ENCODE assay signal across 28 cellular contexts in the genomic region with DNA sequence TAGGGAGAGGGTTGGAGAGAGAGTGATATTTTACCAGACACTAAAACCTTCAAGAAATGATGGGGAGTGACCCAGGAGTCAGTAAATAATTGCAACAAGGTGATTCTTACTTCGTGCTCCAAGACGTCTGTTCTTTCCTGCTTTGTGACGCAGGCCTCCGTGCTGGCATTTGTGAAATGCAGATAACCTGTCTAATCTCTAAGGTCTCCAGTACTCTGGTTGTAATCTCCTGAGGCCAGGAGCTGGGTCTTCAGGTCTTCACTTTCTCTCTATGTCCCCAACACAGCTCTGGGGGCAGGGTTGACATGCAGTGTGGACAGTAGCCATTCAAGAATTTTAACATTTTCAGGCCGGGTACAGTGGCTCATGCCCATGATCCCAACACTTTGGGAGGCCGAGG. TPM values are rescaled to one million over a fixed set of nuclear protein-coding genes. Genes with fewer than 3 reads are reported as not detected.
"Had no signal": no experiment of that assay in that cellular context is flagged by ENCODE, and none has a peak within 500 bp of the region (broad histone marks: within the 10 kb centered on the region; RNA-seq: fewer than 3 reads in every experiment).

No MANE protein-coding gene starts in this region.

- H3K36me3 Mint-ChIP-seq: activated naive CD8-positive, alpha-beta T cell; brain had no signal

- H3K4me1 Mint-ChIP-seq: activated CD4-positive, alpha-beta memory T cell treated with anti-CD3 and anti-CD28 coated beads, Interleukin-2, amount 10 ng/mL, durations not matched to agents 7 days and 5 days; activated CD4-positive, alpha-beta T cell treated with anti-CD3 and anti-CD28 coated beads for 36 hours; activated T-helper 17 cell treated with anti-CD3 and anti-CD28 coated beads, Interleukin-2, amount 50 U/mL, for 72 hours had no signal

- H3K9me3 ChIP-seq: SK-N-SH had no signal

- H3K27ac ChIP-seq: WERI-Rb-1 had no signal

- H3K4me3 Mint-ChIP-seq: activated CD4-positive, alpha-beta memory T cell treated with anti-CD3 and anti-CD28 coated beads, Interleukin-2, amount 10 ng/mL, durations not matched to agents 7 days and 5 days; activated CD4-positive, alpha-beta T cell treated with anti-CD3 and anti-CD28 coated beads for 36 hours; activated naive CD4-positive, alpha-beta T cell treated with anti-CD3 and anti-CD28 coated beads for 36 hours; activated naive CD8-positive, alpha-beta T cell; activated T-helper 17 cell treated with anti-CD3 and anti-CD28 coated beads, Interleukin-2, amount 50 U/mL, for 72 hours; brain had no signal

- H3K27ac Mint-ChIP-seq: activated CD4-positive, alpha-beta memory T cell treated with anti-CD3 and anti-CD28 coated beads, Interleukin-2, amount 10 ng/mL, durations not matched to agents 7 days and 5 days; activated CD4-positive, alpha-beta T cell treated with anti-CD3 and anti-CD28 coated beads for 36 hours; activated naive CD4-positive, alpha-beta T cell treated with anti-CD3 and anti-CD28 coated beads for 36 hours; activated naive CD8-positive, alpha-beta T cell; activated T-helper 17 cell treated with anti-CD3 and anti-CD28 coated beads, Interleukin-2, amount 50 U/mL, for 72 hours; brain had no signal

- H3K9ac ChIP-seq: SK-N-SH had no signal

- H3K36me3 ChIP-seq: WERI-Rb-1 had no signal

- H3K9me3 Mint-ChIP-seq: activated CD4-positive, alpha-beta memory T cell treated with anti-CD3 and anti-CD28 coated beads, Interleukin-2, amount 10 ng/mL, durations not matched to agents 7 days and 5 days; activated T-helper 17 cell treated with anti-CD3 and anti-CD28 coated beads, Interleukin-2, amount 50 U/mL, for 72 hours had no signal

- DNase-seq: activated CD4-positive, alpha-beta memory T cell treated with anti-CD3 and anti-CD28 coated beads, Interleukin-2, amount 10 ng/mL, durations not matched to agents 7 days and 5 days; activated CD4-positive, alpha-beta T cell treated with anti-CD3 and anti-CD28 coated beads for 36 hours; activated CD4-positive, alpha-beta T cell treated with anti-CD3 and anti-CD28 coated beads, Interleukin-2, amount 50 U/mL, for 1 hour; activated gamma-delta T cell; activated naive CD4-positive, alpha-beta T cell treated with anti-CD3 and anti-CD28 coated beads for 36 hours; activated T-cell treated with anti-CD3 and anti-CD28 coated beads for 4 hours; activated T-cell treated with anti-CD3 and anti-CD28 coated beads, Interleukin-2, amount 50 U/mL, for 48 hours; amygdala; KG1; NCI-H1092 treated with DMSO at 0.1 percent for 48 hours; NCI-H1417 treated with DMSO at 0.1 percent for 48 hours; NCI-H1694; NCI-H2029; NCI-H345; NCI-H510A; NCI-H526 treated with DMSO at 0.1 percent for 48 hours; NCI-H82; RPMI8226; SK-N-SH; T-helper 1 cell; WERI-Rb-1 had no signal

RNA-seq across cellular contexts. Expression of gene CD9, which starts 53.1 kb away (rescaled TPM):
- total RNA-seq: OCI-LY7 had no signal

RNA-seq across cellular contexts. Expression of gene PLEKHG6, which starts 57.2 kb away (rescaled TPM):
- total RNA-seq: activated CD4-positive, alpha-beta memory T cell treated with anti-CD3 and anti-CD28 coated beads, Interleukin-2, amount 10 ng/mL, durations not matched to agents 7 days and 5 days; activated CD4-positive, alpha-beta T cell treated with anti-CD3 and anti-CD28 coated beads for 36 hours; activated CD8-positive, alpha-beta memory T cell treated with anti-CD3 and anti-CD28 coated beads for 36 hours; activated naive CD4-positive, alpha-beta T cell treated with anti-CD3 and anti-CD28 coated beads for 36 hours; activated T-helper 17 cell treated with anti-CD3 and anti-CD28 coated beads, Interleukin-2, amount 50 U/mL, for 72 hours; LHCN-M2; OCI-LY7; T-helper 2 cell treated with Interferon-gamma antibody and Interleukin-4, amounts not matched to agents 100 ng/mL and 5 ng/mL, for 36 hours had no signal
